ENCODE assay signal across 8 cellular contexts in the genomic region with DNA sequence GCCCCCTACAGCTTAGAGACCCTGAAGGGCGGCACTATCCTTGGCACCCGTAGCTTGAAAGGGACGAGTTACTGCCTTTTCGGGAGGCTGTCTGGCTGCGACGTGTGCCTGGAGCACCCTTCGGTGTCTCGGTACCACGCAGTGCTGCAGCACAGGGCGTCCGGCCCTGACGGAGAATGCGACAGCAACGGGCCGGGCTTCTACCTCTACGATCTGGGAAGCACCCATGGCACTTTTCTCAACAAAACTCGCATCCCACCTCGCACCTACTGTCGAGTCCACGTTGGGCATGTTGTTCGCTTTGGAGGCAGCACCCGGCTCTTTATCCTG. TPM values are rescaled to one million over a fixed set of nuclear protein-coding genes. Genes with fewer than 3 reads are reported as not detected.
DNase-seq lines count a peak whose midpoint lies in the region; TF ChIP-seq lines count a peak whose summit lies in the region.

No MANE protein-coding gene starts in this region.

- peaks cover 23% of the 10 kb centered on the region for H3K4me1 ChIP-seq in muscle layer of colon (ENCODE audit: insufficient read depth, low read length)

- no peak for DNase-seq in T-helper 1 cell
- DNase-seq in MG63 = no peak
- no peak for DNase-seq in choroid plexus epithelial cell (ENCODE audit: low read depth)
- DNase-seq in germinal center (ENCODE audit: low spot score) = no peak
- no peak for DNase-seq in NK-92 treated with Interleukin-12 subunit alpha and Interleukin-12 subunit beta, amount 100 ng/mL, for 24 hours (lab: John Stamatoyannopoulos, UW)
- DNase-seq in HPDE6-E6E7 (ENCODE audit: extremely low spot score) = no peak

- H3K27ac ChIP-seq in muscle layer of colon (ENCODE audit: low read depth, low read length) = peak overlapping the region; percentile 92

- H3K4me1 Mint-ChIP-seq in T-helper 1 cell treated with Interleukin-12 subunit alpha and Interleukin-12 subunit beta and Interleukin-4 antibody, amounts not matched to agents 30 μg/mL and 1 μg/mL, for 36 hours (ENCODE audit: low read depth) = peaks cover 35% of the 10 kb centered on the region

- H3K36me3 Mint-ChIP-seq in T-helper 1 cell treated with Interleukin-12 subunit alpha and Interleukin-12 subunit beta and Interleukin-4 antibody, amounts not matched to agents 30 μg/mL and 1 μg/mL, for 36 hours (ENCODE audit: low read depth) = peaks cover 51% of the 10 kb centered on the region

- H3K4me3 ChIP-seq in MG63 (peak overlapping the region; percentile 98), choroid plexus epithelial cell (ENCODE audit: low read depth, low read length) (peak overlapping the region; percentile 92), muscle layer of colon (ENCODE audit: low read depth in 1 of 2, low read length in 2 of 2) (peak overlapping the region; percentile 99)

- peak overlapping the region; percentile 93 for H3K9ac ChIP-seq in muscle layer of colon (ENCODE audit: low read length)

- no peak for TF ChIP-seq CTCF in choroid plexus epithelial cell (conservative IDR thresholded peaks at IDR 0.05; ENCODE audit: low read depth, low read length)

- no peaks in the 10 kb centered on the region for H3K9me3 Mint-ChIP-seq in T-helper 1 cell treated with Interleukin-12 subunit alpha and Interleukin-12 subunit beta and Interleukin-4 antibody, amounts not matched to agents 30 μg/mL and 1 μg/mL, for 36 hours

- peak overlapping the region; percentile 99 for H3K4me3 Mint-ChIP-seq in T-helper 1 cell treated with Interleukin-12 subunit alpha and Interleukin-12 subunit beta and Interleukin-4 antibody, amounts not matched to agents 30 μg/mL and 1 μg/mL, for 36 hours

- peak overlapping the region; percentile 99 for H3K27ac Mint-ChIP-seq in T-helper 1 cell treated with Interleukin-12 subunit alpha and Interleukin-12 subunit beta and Interleukin-4 antibody, amounts not matched to agents 30 μg/mL and 1 μg/mL, for 36 hours

- H3K36me3 ChIP-seq in MG63 = peaks cover 43% of the 10 kb centered on the region
- H3K36me3 ChIP-seq in muscle layer of colon (ENCODE audit: insufficient read depth, low read length) = peaks cover 32% of the 10 kb centered on the region

- no peaks in the 10 kb centered on the region; the same call in 1 of the 2 replicates for H3K9me3 ChIP-seq in MG63
- no peaks in the 10 kb centered on the region for H3K9me3 ChIP-seq in muscle layer of colon (ENCODE audit: low read length)

- no peaks in the 10 kb centered on the region for H3K27me3 Mint-ChIP-seq in T-helper 1 cell treated with Interleukin-12 subunit alpha and Interleukin-12 subunit beta and Interleukin-4 antibody, amounts not matched to agents 30 μg/mL and 1 μg/mL, for 36 hours (ENCODE audit: low read depth)

- H3K27me3 ChIP-seq in MG63 (no peaks in the 10 kb centered on the region), muscle layer of colon (ENCODE audit: control insufficient read depth in 1 of 2, insufficient read depth in 2 of 2, low read length in 2 of 2) (no peaks in the 10 kb centered on the region)

RNA-seq across cellular contexts. Expression of a gene that starts 0.5 kb away (rescaled TPM):
- total RNA-seq in MG63 (2014; rRNA removed; shearing (Covaris generic); ENCODE audit: low replicate concordance) = 27.1 and 37.8 TPM in 2 replicates

RNA-seq across cellular contexts. Expression of a gene that starts 0.8 kb away (rescaled TPM):
- total RNA-seq in MG63 (2014; rRNA removed; shearing (Covaris generic); ENCODE audit: low replicate concordance) = 11.3 and 14.7 TPM in 2 replicates

RNA-seq across cellular contexts. Expression of a gene that starts 35.4 kb away (rescaled TPM):
- 34.2 and 49.6 TPM in 2 replicates for total RNA-seq in MG63 (2014; rRNA removed; shearing (Covaris generic); ENCODE audit: low replicate concordance)

RNA-seq across cellular contexts. Expression of a gene that starts 35.4 kb away (rescaled TPM):
- total RNA-seq in MG63 (2014; rRNA removed; shearing (Covaris generic); ENCODE audit: low replicate concordance) = 1.2 and 3.3 TPM in 2 replicates
